Comparison of ENCODE assay signal across 1 cellular context in genomic region chr17:38577645-38578173, GRCh38.
TF ChIP-seq lines count a peak whose summit lies in the region.

No MANE protein-coding gene starts in this region.

TF ChIP-seq in GM12878, 131 proteins besides CTCF, POLR2A, EP300 and RAD21:
- TF ChIP-seq EZH2 (IDR thresholded peaks at IDR 0.05; ENCODE audit: borderline replicate concordance, control insufficient read depth, low read depth, low read length) (0 out of 2 replicates have a peak, but pooled peaks have one; percentile 84), CBFB (IDR thresholded peaks at IDR 0.05; ENCODE audit: low read depth) (no peak), ZNF622 (IDR thresholded peaks at IDR 0.05) (no peak), SP1 (IDR thresholded peaks at IDR 0.05; ENCODE audit: low read depth, low read length) (no peak), ATF3 (IDR thresholded peaks at IDR 0.05; ENCODE audit: borderline replicate concordance, extremely low read depth, low read depth, low read length) (no peak)
- TF ChIP-seq, protein P1, sequence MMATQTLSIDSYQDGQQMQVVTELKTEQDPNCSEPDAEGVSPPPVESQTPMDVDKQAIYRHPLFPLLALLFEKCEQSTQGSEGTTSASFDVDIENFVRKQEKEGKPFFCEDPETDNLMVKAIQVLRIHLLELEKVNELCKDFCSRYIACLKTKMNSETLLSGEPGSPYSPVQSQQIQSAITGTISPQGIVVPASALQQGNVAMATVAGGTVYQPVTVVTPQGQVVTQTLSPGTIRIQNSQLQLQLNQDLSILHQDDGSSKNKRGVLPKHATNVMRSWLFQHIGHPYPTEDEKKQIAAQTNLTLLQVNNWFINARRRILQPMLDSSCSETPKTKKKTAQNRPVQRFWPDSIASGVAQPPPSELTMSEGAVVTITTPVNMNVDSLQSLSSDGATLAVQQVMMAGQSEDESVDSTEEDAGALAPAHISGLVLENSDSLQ (IDR thresholded peaks at IDR 0.05), result no peak
- TF ChIP-seq, protein P2, sequence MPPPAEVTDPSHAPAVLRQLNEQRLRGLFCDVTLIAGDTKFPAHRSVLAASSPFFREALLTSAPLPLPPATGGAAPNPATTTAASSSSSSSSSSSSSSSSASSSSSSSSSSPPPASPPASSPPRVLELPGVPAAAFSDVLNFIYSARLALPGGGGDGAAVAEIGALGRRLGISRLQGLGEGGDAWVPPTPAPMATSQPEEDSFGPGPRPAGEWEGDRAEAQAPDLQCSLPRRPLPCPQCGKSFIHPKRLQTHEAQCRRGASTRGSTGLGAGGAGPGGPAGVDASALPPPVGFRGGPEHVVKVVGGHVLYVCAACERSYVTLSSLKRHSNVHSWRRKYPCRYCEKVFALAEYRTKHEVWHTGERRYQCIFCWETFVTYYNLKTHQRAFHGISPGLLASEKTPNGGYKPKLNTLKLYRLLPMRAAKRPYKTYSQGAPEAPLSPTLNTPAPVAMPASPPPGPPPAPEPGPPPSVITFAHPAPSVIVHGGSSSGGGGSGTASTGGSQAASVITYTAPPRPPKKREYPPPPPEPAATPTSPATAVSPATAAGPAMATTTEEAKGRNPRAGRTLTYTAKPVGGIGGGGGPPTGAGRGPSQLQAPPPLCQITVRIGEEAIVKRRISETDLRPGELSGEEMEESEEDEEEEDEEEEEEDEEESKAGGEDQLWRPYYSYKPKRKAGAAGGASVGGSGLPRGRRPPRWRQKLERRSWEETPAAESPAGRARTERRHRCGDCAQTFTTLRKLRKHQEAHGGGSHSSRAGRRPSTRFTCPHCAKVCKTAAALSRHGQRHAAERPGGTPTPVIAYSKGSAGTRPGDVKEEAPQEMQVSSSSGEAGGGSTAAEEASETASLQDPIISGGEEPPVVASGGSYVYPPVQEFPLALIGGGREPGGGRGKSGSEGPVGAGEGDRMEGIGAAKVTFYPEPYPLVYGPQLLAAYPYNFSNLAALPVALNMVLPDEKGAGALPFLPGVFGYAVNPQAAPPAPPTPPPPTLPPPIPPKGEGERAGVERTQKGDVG (CRISPR knock-in tag; IDR thresholded peaks at IDR 0.05), result no peak
TF ChIP-seq in GM12878: peak in this region for 1.
